Comparison of ENCODE assay signal across 21 cellular contexts in the genomic region with DNA sequence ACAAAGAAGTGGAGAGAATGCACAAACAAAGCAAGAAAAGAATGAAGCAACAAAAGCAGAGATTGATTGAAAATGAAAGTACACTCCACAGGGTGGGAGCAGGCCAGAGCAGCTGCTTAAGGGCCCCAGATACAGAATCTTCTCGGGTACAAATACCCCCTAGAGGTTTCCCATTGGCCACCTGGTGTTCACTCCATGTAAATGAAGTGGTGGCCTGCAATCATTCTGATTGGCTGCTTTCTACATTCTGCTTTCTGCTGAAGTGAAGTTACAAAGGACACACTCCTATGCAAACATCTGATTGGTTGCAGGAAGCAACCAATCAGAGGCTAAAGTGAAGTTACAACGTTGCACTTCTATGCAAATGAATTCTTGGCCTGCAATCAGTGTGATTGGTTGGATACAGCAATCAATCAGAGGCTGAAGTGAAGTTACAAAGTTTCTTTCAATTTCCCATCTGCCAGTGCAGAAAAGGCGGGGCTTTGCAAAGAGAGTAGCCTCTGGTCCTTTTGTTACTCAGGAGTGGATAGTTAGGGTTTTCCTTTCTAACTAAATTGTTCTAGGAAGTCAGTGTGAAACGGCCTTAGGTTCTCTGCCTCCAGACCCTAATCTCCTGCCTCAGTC. TPM values are rescaled to one million over a fixed set of nuclear protein-coding genes. Genes with fewer than 3 reads are reported as not detected.
DNase-seq lines count a peak whose midpoint lies in the region; ATAC-seq, FAIRE-seq and TF ChIP-seq lines count a peak whose summit lies in the region.
"Had no signal": no experiment of that assay in that cellular context is flagged by ENCODE, and none has a peak within 500 bp of the region (broad histone marks: within the 10 kb centered on the region; RNA-seq: fewer than 3 reads in every experiment).

No MANE protein-coding gene starts in this region.

- peaks cover 42 to 61% of the 10 kb centered on the region in 2 experiments for H3K4me1 Mint-ChIP-seq in H9
- H3K4me1 Mint-ChIP-seq in astrocyte (ENCODE audit: low read depth, unreplicated experiment): peaks cover 14% of the 10 kb centered on the region
- H3K4me1 Mint-ChIP-seq in neural crest cell: peaks cover 55% of the 10 kb centered on the region
- H3K4me1 Mint-ChIP-seq: IgD-negative memory B cell had no signal

- H3K4me1 ChIP-seq in H9 (ENCODE audit: insufficient read depth, low read length) (peaks cover 27% of the 10 kb centered on the region; the same call in 1 of the 2 replicates), astrocyte (ENCODE audit: insufficient read depth, low read length) (no peaks in the 10 kb centered on the region), PC-3 (ENCODE audit: insufficient read depth, low read length) (no peaks in the 10 kb centered on the region), heart left ventricle (no peaks in the 10 kb centered on the region), body of pancreas (no peaks in the 10 kb centered on the region)
- H3K4me1 ChIP-seq: Caco-2 had no signal

- CTCF ChIA-PET in PC-3 (lab: Charles Lee): no interaction called here

- no peak overlapping the region for H3K9ac ChIP-seq in H9 (ENCODE audit: extremely low read depth, insufficient read length, low read length)
- H3K9ac ChIP-seq in astrocyte (ENCODE audit: low read length): no peak overlapping the region
- H3K9ac ChIP-seq in PC-3 (ENCODE audit: low read length): no peak overlapping the region

- H3K14ac ChIP-seq in H9 (ENCODE audit: insufficient read depth, low read length): no peak overlapping the region

- H2BK5ac ChIP-seq in H9 (ENCODE audit: insufficient read length, low read length): no peak overlapping the region

- H3K36me3 ChIP-seq in astrocyte (ENCODE audit: insufficient read depth, low read length): no peaks in the 10 kb centered on the region
- no peaks in the 10 kb centered on the region for H3K36me3 ChIP-seq in PC-3 (ENCODE audit: low read depth, low read length)
- no peaks in the 10 kb centered on the region for H3K36me3 ChIP-seq in heart left ventricle
- no peaks in the 10 kb centered on the region for H3K36me3 ChIP-seq in body of pancreas (replicated peaks in 1 of 2; ENCODE audit: insufficient read depth in 1 of 2, low read depth in 2 of 2)

- H3K9me2 ChIP-seq in PC-3 (replicated peaks; ENCODE audit: low read length): no peaks in the 10 kb centered on the region

- 0 out of 3 replicates have a peak, but pooled peaks have one; percentile 27 for TF ChIP-seq CTCF in H9 (conservative IDR thresholded peaks at IDR 0.05)
- TF ChIP-seq CTCF in NB4 (IDR thresholded peaks at IDR 0.05; ENCODE audit: low read depth, low read length): no peak
- no peak for TF ChIP-seq CTCF in astrocyte (IDR thresholded peaks at IDR 0.05; ENCODE audit: insufficient read depth, low read depth, low read length)
- no peak for TF ChIP-seq CTCF in neural crest cell (conservative IDR thresholded peaks at IDR 0.05)
- no peak for TF ChIP-seq CTCF in PC-3 (conservative IDR thresholded peaks at IDR 0.05; ENCODE audit: low read depth, low read length)
- TF ChIP-seq CTCF in heart left ventricle (IDR thresholded peaks at IDR 0.05): no peak
- TF ChIP-seq CTCF in body of pancreas (IDR thresholded peaks at IDR 0.05): no peak

- intact Hi-C loops in PC-3 (cut with micrococcal nuclease): no loop called here
- intact Hi-C loops in heart left ventricle (cut with DNase I): no loop called here
- intact Hi-C loops in body of pancreas (cut with DNase I): no loop called here

- ATAC-seq in PC-3 (no peak), heart left ventricle (no peak), body of pancreas (no peak)

- H4K8ac ChIP-seq in H9 (replicated peaks; ENCODE audit: insufficient read length, low read depth, low read length): no peak overlapping the region

- H3K36me3 Mint-ChIP-seq in H9 (ENCODE audit: insufficient read depth in 1 of 3, low read depth in 3 of 3) (peaks cover 0 to 5% (median 0%) of the 10 kb centered on the region in 3 experiments; a peak in 3 of 7 replicates), astrocyte (ENCODE audit: low read depth, unreplicated experiment) (no peaks in the 10 kb centered on the region), neural crest cell (ENCODE audit: low read depth) (peaks cover 3% of the 10 kb centered on the region)
- H3K36me3 Mint-ChIP-seq: IgD-negative memory B cell had no signal

- no peak overlapping the region for H3K4me3 Mint-ChIP-seq in H9
- no peak overlapping the region for H3K4me3 Mint-ChIP-seq in astrocyte (ENCODE audit: unreplicated experiment)
- no peak overlapping the region for H3K4me3 Mint-ChIP-seq in neural crest cell
- H3K4me3 Mint-ChIP-seq: IgD-negative memory B cell; T-helper 2 cell treated with Interferon-gamma antibody and Interleukin-4, amounts not matched to agents 5 μg/mL and 100 μg/mL, for 36 hours had no signal

- no peak overlapping the region for H2AFZ ChIP-seq in H9 (ENCODE audit: low read length)
- H2AFZ ChIP-seq in astrocyte (ENCODE audit: low read depth, low read length): no peak overlapping the region
- H2AFZ ChIP-seq in PC-3 (ENCODE audit: low read length): no peak overlapping the region

- H3K27ac ChIP-seq in H9 (ENCODE audit: insufficient read length, low read depth, low read length) (no peak overlapping the region), astrocyte (ENCODE audit: low read depth, low read length) (no peak overlapping the region), PC-3 (ENCODE audit: low read length) (no peak overlapping the region), heart left ventricle (no peak overlapping the region), body of pancreas (no peak overlapping the region)

- POLR2A ChIA-PET in PC-3 (lab: Charles Lee; ENCODE audit: unreplicated experiment): no interaction called here

- no peaks in the 10 kb centered on the region for H4K20me1 ChIP-seq in H9 (ENCODE audit: control insufficient read depth, insufficient read depth, insufficient read length)
- H4K20me1 ChIP-seq in astrocyte (ENCODE audit: insufficient read depth, low read length): no peaks in the 10 kb centered on the region
- H4K20me1 ChIP-seq in PC-3 (ENCODE audit: low read length): no peaks in the 10 kb centered on the region

- BruUV-seq in PC-3 (replicated peaks; lab: Mats Ljungman, UMichigan): no TSS peak

- no peak overlapping the region for H3K18ac ChIP-seq in H9 (ENCODE audit: insufficient read length, low read depth, low read length)

- WGBS in H9 (ENCODE audit: extremely low coverage, insufficient read length, low lambda C conversion rate): no CpG with 5 or more reads among the region's 4 CpGs
- 66 to 82% (median 71%) methylated on average over 4 of the region's 4 CpGs for WGBS in heart left ventricle, 4 donors
- WGBS in body of pancreas, 2 donors: 52 to 68% methylated on average over 2 to 4 of the region's 4 CpGs

- H3K4me3 ChIP-seq in NB4 (ENCODE audit: low read depth, low read length) (no peak overlapping the region), astrocyte (ENCODE audit: insufficient read depth, low read depth, low read length) (no peak overlapping the region), PC-3 (ENCODE audit: low read length) (no peak overlapping the region), heart left ventricle (no peak overlapping the region), body of pancreas (no peak overlapping the region)

- no peak overlapping the region for H2BK15ac ChIP-seq in H9 (ENCODE audit: low read depth, low read length)

- H3K56ac ChIP-seq in H9 (ENCODE audit: insufficient read length, low read depth, low read length): no peak overlapping the region

- FAIRE-seq in astrocyte (lab: Jason Lieb, UNC): peak; percentile 20
- FAIRE-seq: GM18507, H54, HTR-8/SVneo had no signal

- no peak overlapping the region for H2AK5ac ChIP-seq in H9 (ENCODE audit: insufficient read length, low read length)

- no peak overlapping the region for H2BK20ac ChIP-seq in H9 (ENCODE audit: low read depth, low read length, poor library complexity, severe bottlenecking)

- TF ChIP-seq POLR2A in NB4 (IDR thresholded peaks at IDR 0.05; ENCODE audit: extremely low read depth, insufficient read length): no peak
- TF ChIP-seq POLR2A in heart left ventricle (IDR thresholded peaks at IDR 0.05): no peak
- TF ChIP-seq POLR2A in body of pancreas (IDR thresholded peaks at IDR 0.05): no peak

- no peak overlapping the region for H4K91ac ChIP-seq in H9 (ENCODE audit: insufficient read length, low read depth, low read length)

- H3K9me3 Mint-ChIP-seq in H9 (peaks cover 0 to 2% of the 10 kb centered on the region in 2 experiments; a peak in 1 of 5 replicates), astrocyte (ENCODE audit: unreplicated experiment) (no peaks in the 10 kb centered on the region), neural crest cell (peaks cover 3% of the 10 kb centered on the region)
- H3K9me3 Mint-ChIP-seq: T-helper 2 cell treated with Interferon-gamma antibody and Interleukin-4, amounts not matched to agents 5 μg/mL and 100 μg/mL, for 36 hours had no signal

- H3K9me3 ChIP-seq in H9 (ENCODE audit: control insufficient read depth, low read depth, low read length): no peaks in the 10 kb centered on the region
- no peaks in the 10 kb centered on the region for H3K9me3 ChIP-seq in astrocyte (ENCODE audit: insufficient read depth, low read depth, low read length)
- no peaks in the 10 kb centered on the region for H3K9me3 ChIP-seq in PC-3 (ENCODE audit: low read length)
- H3K9me3 ChIP-seq in heart left ventricle: peaks cover 0 to 2% (median 0%) of the 10 kb centered on the region in 12 donors
- H3K9me3 ChIP-seq in body of pancreas: no peaks in the 10 kb centered on the region
- H3K9me3 ChIP-seq: Caco-2 had no signal

- H4K5ac ChIP-seq in H9 (ENCODE audit: insufficient read length, low read depth, low read length): no peak overlapping the region

- H3K27me3 Mint-ChIP-seq in H9 (ENCODE audit: low read depth) (peaks cover 9% of the 10 kb centered on the region), astrocyte (ENCODE audit: low read depth, unreplicated experiment) (peaks cover 2% of the 10 kb centered on the region), neural crest cell (ENCODE audit: low read depth) (no peaks in the 10 kb centered on the region)

- no peaks in the 10 kb centered on the region for H3F3A ChIP-seq in PC-3 (ENCODE audit: low read length, unreplicated experiment)

- H3T11ph ChIP-seq in H9 (ENCODE audit: low read length): no peak overlapping the region

- no peak overlapping the region for H3K4me2 ChIP-seq in H9 (ENCODE audit: insufficient read depth, insufficient read length, low read length)
- H3K4me2 ChIP-seq in astrocyte (ENCODE audit: low read length): no peak overlapping the region
- no peak overlapping the region for H3K4me2 ChIP-seq in PC-3 (ENCODE audit: low read length)

- no peaks in the 10 kb centered on the region for H3K79me2 ChIP-seq in H9 (ENCODE audit: insufficient read depth, low read length)
- no peaks in the 10 kb centered on the region for H3K79me2 ChIP-seq in astrocyte (ENCODE audit: insufficient read depth, low read length)
- no peaks in the 10 kb centered on the region for H3K79me2 ChIP-seq in PC-3 (ENCODE audit: low read length)

- no peak overlapping the region for H2BK120ac ChIP-seq in H9 (ENCODE audit: low read depth, low read length, poor library complexity, severe bottlenecking)

- H3K27ac Mint-ChIP-seq in H9: peak overlapping the region in 1 of 3 experiments; percentile 27; a peak in 1 of 7 replicates
- no peak overlapping the region for H3K27ac Mint-ChIP-seq in astrocyte (ENCODE audit: unreplicated experiment)
- H3K27ac Mint-ChIP-seq in neural crest cell (ENCODE audit: unreplicated experiment): peak overlapping the region; percentile 53
- H3K27ac Mint-ChIP-seq: IgD-negative memory B cell; T-helper 2 cell treated with Interferon-gamma antibody and Interleukin-4, amounts not matched to agents 5 μg/mL and 100 μg/mL, for 36 hours had no signal

- no peaks in the 10 kb centered on the region for H3K79me1 ChIP-seq in H9 (ENCODE audit: insufficient read depth, low read depth, low read length, poor library complexity, severe bottlenecking)

- H3K23me2 ChIP-seq in H9 (ENCODE audit: insufficient read length, low read depth, low read length, poor library complexity, severe bottlenecking): no peaks in the 10 kb centered on the region

- no peak overlapping the region for H2BK12ac ChIP-seq in H9 (ENCODE audit: insufficient read length, low read depth, low read length)

- H3K4ac ChIP-seq in H9 (ENCODE audit: low read depth, low read length): no peak overlapping the region

- H3K27me3 ChIP-seq in H9 (ENCODE audit: insufficient read depth, low read length) (no peaks in the 10 kb centered on the region), astrocyte (ENCODE audit: insufficient read depth, low read length) (no peaks in the 10 kb centered on the region), PC-3 (ENCODE audit: low read length) (no peaks in the 10 kb centered on the region), heart left ventricle (peaks cover 0 to 4% (median 0%) of the 10 kb centered on the region in 9 donors), body of pancreas (no peaks in the 10 kb centered on the region)

- no peak overlapping the region for H3K23ac ChIP-seq in H9 (ENCODE audit: insufficient read length, low read depth, low read length)

- DNase-seq in H9: no peak
- DNase-seq in NB4 (ENCODE audit: low read depth): peak; percentile 4
- DNase-seq in astrocyte (ENCODE audit: low read depth): no peak
- no peak for DNase-seq in neural crest cell (ENCODE audit: low read depth, low spot score)
- no peak for DNase-seq in PC-3
- DNase-seq in heart left ventricle: no peak
- DNase-seq in NCI-H2029 (lab: John Stamatoyannopoulos, UW): no peak
- no peak for DNase-seq in body of pancreas
- DNase-seq: Caco-2, DMS79, NCI-H1417 treated with DMSO at 0.1 percent for 48 hours, NCI-H2081, NCI-H510A, NCI-H774, SIG-M5 had no signal

RNA-seq across cellular contexts. Expression of a gene that starts 19.0 kb away (rescaled TPM):
- total RNA-seq in H9 (2021): 416 and 418 TPM in 2 replicates
- 71.9 and 86.4 TPM in 2 replicates for total RNA-seq in astrocyte
- 21.1 and 22.3 TPM in 2 replicates for total RNA-seq in neural crest cell
- 4.0 and 6.4 TPM in 2 replicates for total RNA-seq in PC-3 (2014; rRNA removed)
- total RNA-seq in heart left ventricle: 1 to 10 TPM; 4.8 to 9.0 (median 7.0) TPM
- polyA plus RNA-seq in heart left ventricle: 1 to 10 TPM; 1.6 to 2.1 TPM
- total RNA-seq in body of pancreas: 10 to 100 TPM in 1 of 2 donors, 1 to 10 TPM in 1; 9.3 to 11.2 TPM
- total RNA-seq: RPMI7951 had no signal
- polyA plus RNA-seq: IgD-negative memory B cell had no signal
